8 cellular contexts compared by ENCODE assay signal in genomic region chr7:191105-192034, GRCh38. TPM values are rescaled to one million over a fixed set of nuclear protein-coding genes. Genes with fewer than 3 reads are reported as not detected.
DNase-seq lines count a peak whose midpoint lies in the region; ATAC-seq, FAIRE-seq and TF ChIP-seq lines count a peak whose summit lies in the region.

No MANE protein-coding gene starts in this region.

- H2AFZ ChIP-seq in H1 (ENCODE audit: low read length), result no peak overlapping the region

- H3K18ac ChIP-seq in H1 (ENCODE audit: extremely low read depth, low read length), result peak overlapping the region; percentile 95

- no peaks in the 10 kb centered on the region for H3K9me3 Mint-ChIP-seq in activated naive CD4-positive, alpha-beta T cell treated with anti-CD3 and anti-CD28 coated beads, Interleukin-2, amount 10 ng/mL, durations not matched to agents 7 days and 5 days
- H3K9me3 Mint-ChIP-seq in mesothelial cell of epicardium, result no peaks in the 10 kb centered on the region

- H2AK5ac ChIP-seq in H1 (ENCODE audit: low read depth, low read length), result 0 out of 2 replicates have a peak overlapping the region, but pooled peaks have one; percentile 65

- H3K14ac ChIP-seq in H1 (ENCODE audit: insufficient read length), result no peak overlapping the region

- peak overlapping the region; percentile 65 for H3K4me3 Mint-ChIP-seq in activated naive CD4-positive, alpha-beta T cell treated with anti-CD3 and anti-CD28 coated beads, Interleukin-2, amount 10 ng/mL, durations not matched to agents 7 days and 5 days
- peak overlapping the region; percentile 89 for H3K4me3 Mint-ChIP-seq in mesothelial cell of epicardium

- no peak overlapping the region for H3K4ac ChIP-seq in H1 (replicated peaks; ENCODE audit: insufficient read length, low read depth, low read length)

- TF ChIP-seq RAD21 in H1 (IDR thresholded peaks at IDR 0.05 in 1 of 2, conservative IDR thresholded peaks at IDR 0.05 in 1 of 2; ENCODE audit: low read depth in 2 of 2, low read length in 2 of 2), result no peak

- H3K27ac Mint-ChIP-seq in activated naive CD4-positive, alpha-beta T cell treated with anti-CD3 and anti-CD28 coated beads, Interleukin-2, amount 10 ng/mL, durations not matched to agents 7 days and 5 days, result no peak overlapping the region
- H3K27ac Mint-ChIP-seq in mesothelial cell of epicardium, result peak overlapping the region; percentile 93

- no peaks in the 10 kb centered on the region for H3K4me1 ChIP-seq in RWPE2 (ENCODE audit: insufficient read depth, poor library complexity, severe bottlenecking)
- peaks cover 0 to 45% (median 37%) of the 10 kb centered on the region in 4 experiments; a peak in 6 of 7 replicates for H3K4me1 ChIP-seq in H1 (replicated peaks in 1 of 4; ENCODE audit: control insufficient read depth in 3 of 4, insufficient read depth in 4 of 4, low read length in 3 of 4)
- peaks cover 31% of the 10 kb centered on the region for H3K4me1 ChIP-seq in upper lobe of right lung

- H2BK20ac ChIP-seq in H1 (ENCODE audit: low read length), result peak overlapping the region; percentile 97; the same call in 1 of the 2 replicates

- ATAC-seq in RWPE2 (ENCODE audit: low read depth) (peak; percentile 33), upper lobe of right lung (peak; percentile 3)

- H2BK12ac ChIP-seq in H1 (ENCODE audit: low read depth, low read length), result peak overlapping the region; percentile 100; the same call in 1 of the 2 replicates

- no peak for TF ChIP-seq POLR2A in H1 (IDR thresholded peaks at IDR 0.05; ENCODE audit: control extremely low read depth in 1 of 2, low read depth in 2 of 2, low read length in 2 of 2)

- H4K20me1 ChIP-seq in H1 (replicated peaks in 1 of 2; ENCODE audit: control insufficient read depth in 1 of 2, insufficient read depth in 2 of 2, low read length in 2 of 2), result peaks cover 4 to 17% of the 10 kb centered on the region in 2 experiments

- H3K9ac ChIP-seq in H1 (replicated peaks in 1 of 4; ENCODE audit: extremely low read depth in 1 of 4, low read depth in 3 of 4, low read length in 3 of 4), result no peak overlapping the region

- H4K91ac ChIP-seq in H1 (replicated peaks; ENCODE audit: insufficient read length, low read length), result peak overlapping the region; percentile 98

- WGBS in H1 (ENCODE audit: extremely low coverage in 1 of 2, insufficient coverage in 1 of 2, insufficient read length in 1 of 2, insufficient replicate concordance in 2 of 2, low coverage in 1 of 2, low lambda C conversion rate in 2 of 2, missing lambda C conversion rate in 1 of 2), 2 experiments, result 66% methylated on average over 21 of the region's 40 CpGs; no CpG with 5 or more reads in 1 of the 2 experiments

- CTCF ChIA-PET in activated naive CD4-positive, alpha-beta T cell treated with anti-CD3 and anti-CD28 coated beads, Interleukin-2, amount 10 ng/mL, durations not matched to agents 7 days and 5 days (lab: Charles Lee), result no interaction called here
- CTCF ChIA-PET in H1 (lab: Charles Lee; ENCODE audit: partially characterized antibody), result interaction anchor here (0.7 to 1.3 kb wide), 3 partner anchors 12 to 23 kb away, joined by 3 read pairs; no protein-coding TSS in a partner anchor

- peaks cover 3% of the 10 kb centered on the region for H3K4me1 Mint-ChIP-seq in activated naive CD4-positive, alpha-beta T cell treated with anti-CD3 and anti-CD28 coated beads, Interleukin-2, amount 10 ng/mL, durations not matched to agents 7 days and 5 days
- H3K4me1 Mint-ChIP-seq in mesothelial cell of epicardium, result peaks cover 24% of the 10 kb centered on the region

- H4K5ac ChIP-seq in H1 (ENCODE audit: insufficient read length, low read depth, low read length), result no peak overlapping the region

- H3K27ac ChIP-seq in RWPE2 (ENCODE audit: poor library complexity, severe bottlenecking) (peak overlapping the region; percentile 57), H1 (ENCODE audit: low read depth, low read length) (no peak overlapping the region), upper lobe of right lung (peak overlapping the region; percentile 78)

- TF ChIP-seq CTCF in RWPE2 (IDR thresholded peaks at IDR 0.05; ENCODE audit: poor library complexity, severe bottlenecking), result no peak
- no peak for TF ChIP-seq CTCF in H1 (IDR thresholded peaks at IDR 0.05; ENCODE audit: control extremely low read depth in 1 of 3, insufficient read depth in 1 of 3, low read depth in 1 of 3, low read length in 3 of 3)
- no peak for TF ChIP-seq CTCF in mesothelial cell of epicardium (IDR thresholded peaks at IDR 0.05; ENCODE audit: unreplicated experiment)
- no peak for TF ChIP-seq CTCF in upper lobe of right lung (IDR thresholded peaks at IDR 0.05)

- no peak for TF ChIP-seq EP300 in H1 (IDR thresholded peaks at IDR 0.05; ENCODE audit: borderline replicate concordance in 1 of 2, low read depth in 2 of 2, low read length in 2 of 2)

- H3K36me3 Mint-ChIP-seq in activated naive CD4-positive, alpha-beta T cell treated with anti-CD3 and anti-CD28 coated beads, Interleukin-2, amount 10 ng/mL, durations not matched to agents 7 days and 5 days, result no peaks in the 10 kb centered on the region
- H3K36me3 Mint-ChIP-seq in mesothelial cell of epicardium, result peaks cover 3% of the 10 kb centered on the region

- H3K79me1 ChIP-seq in H1 (ENCODE audit: low read depth, low read length), result peaks cover 7% of the 10 kb centered on the region; the same call in 1 of the 2 replicates

- H3K23me2 ChIP-seq in H1 (ENCODE audit: low read depth, low read length), result peaks cover 17% of the 10 kb centered on the region

- H3K9me3 ChIP-seq in RWPE2 (ENCODE audit: severe bottlenecking) (no peaks in the 10 kb centered on the region), H1 (ENCODE audit: insufficient read depth in 2 of 2, low read depth in 1 of 2, low read length in 1 of 2) (no peaks in the 10 kb centered on the region), upper lobe of right lung (no peaks in the 10 kb centered on the region)

- FAIRE-seq in H1 (lab: Jason Lieb, UNC), result no peak

- peak overlapping the region; percentile 65 to 85 for H3K4me2 ChIP-seq in H1 (ENCODE audit: insufficient read depth in 1 of 2, low read depth in 2 of 2, low read length in 2 of 2)

- H3K36me3 ChIP-seq in RWPE2 (ENCODE audit: low read depth) (peaks cover 20% of the 10 kb centered on the region), H1 (ENCODE audit: control insufficient read depth in 2 of 4, insufficient read depth in 4 of 4, low read length in 3 of 4) (peaks cover 0 to 9% (median 6%) of the 10 kb centered on the region in 4 experiments; a peak in 6 of 8 replicates), upper lobe of right lung (peaks cover 10% of the 10 kb centered on the region)

- peak overlapping the region; percentile 100; the same call in 1 of the 2 replicates for H2BK15ac ChIP-seq in H1 (ENCODE audit: low read length)

- peak; percentile 25 for DNase-seq in activated naive CD4-positive, alpha-beta T cell treated with anti-CD3 and anti-CD28 coated beads, Interleukin-2, amount 10 ng/mL, durations not matched to agents 7 days and 5 days
- no peak for DNase-seq in activated naive CD4-positive, alpha-beta T cell treated with Interleukin-2 at 50 U/mL for 16 hours
- DNase-seq in RWPE2 (ENCODE audit: low spot score) (no peak), H1 (ENCODE audit: low read depth in 1 of 2, low spot score in 2 of 2) (no peak), mesothelial cell of epicardium (ENCODE audit: low spot score in 2 of 2, unreplicated experiment in 2 of 2) (no peak), upper lobe of right lung (no peak), HPDE6-E6E7 (ENCODE audit: extremely low spot score) (no peak), cerebellar nuclear complex (lab: John Stamatoyannopoulos, UW) (no peak)

- H3K27me3 ChIP-seq in RWPE2 (ENCODE audit: insufficient read depth, poor library complexity, severe bottlenecking), result no peaks in the 10 kb centered on the region
- peaks cover 0 to 9% (median 3%) of the 10 kb centered on the region in 4 experiments; a peak in 4 of 7 replicates for H3K27me3 ChIP-seq in H1 (replicated peaks in 1 of 4; ENCODE audit: control insufficient read depth in 3 of 4, extremely low read depth in 1 of 4, insufficient read depth in 3 of 4, low read length in 3 of 4)
- no peaks in the 10 kb centered on the region for H3K27me3 ChIP-seq in upper lobe of right lung

- H3K4me3 ChIP-seq in RWPE2 (ENCODE audit: severe bottlenecking) (peak overlapping the region; percentile 67), H1 (ENCODE audit: extremely low read depth in 1 of 4, insufficient read depth in 2 of 4, low read depth in 3 of 4, low read length in 4 of 4) (peak overlapping the region; percentile 11 to 71 (median 50); a peak in 5 of 8 replicates), upper lobe of right lung (peak overlapping the region; percentile 73)

- intact Hi-C loops in upper lobe of right lung (cut with DNase I), result no loop called here

- H3K23ac ChIP-seq in H1 (ENCODE audit: insufficient read length), result no peak overlapping the region

- peak overlapping the region; percentile 42 for H3K56ac ChIP-seq in H1 (replicated peaks; ENCODE audit: insufficient read length, low read depth, low read length)

- no peak overlapping the region for H2BK120ac ChIP-seq in H1 (replicated peaks; ENCODE audit: low read depth, low read length)

- peaks cover 0 to 22% of the 10 kb centered on the region in 2 experiments; a peak in 1 of 4 replicates for H3K79me2 ChIP-seq in H1 (ENCODE audit: control insufficient read depth in 1 of 2, insufficient read depth in 2 of 2, low read length in 2 of 2)

- H4K8ac ChIP-seq in H1 (ENCODE audit: extremely low read depth, insufficient read depth, low read length), result no peak overlapping the region; the same call in 1 of the 2 replicates

- peaks cover 57% of the 10 kb centered on the region for H3K27me3 Mint-ChIP-seq in activated naive CD4-positive, alpha-beta T cell treated with anti-CD3 and anti-CD28 coated beads, Interleukin-2, amount 10 ng/mL, durations not matched to agents 7 days and 5 days
- peaks cover 70% of the 10 kb centered on the region for H3K27me3 Mint-ChIP-seq in mesothelial cell of epicardium (ENCODE audit: low read depth)

- POLR2A ChIA-PET in H1 (lab: Charles Lee; ENCODE audit: partially characterized antibody), result interaction anchor here (0.6 to 1.5 kb wide), 5 partner anchors 9 to 757 kb away, joined by 3 read pairs; no protein-coding TSS in a partner anchor

- peak overlapping the region; percentile 87; the same call in 1 of the 2 replicates for H2BK5ac ChIP-seq in H1 (ENCODE audit: low read depth, low read length)

TF ChIP-seq in H1, 55 proteins besides CTCF, POLR2A, EP300 and RAD21 (continues in another document):
- TF ChIP-seq JUND (IDR thresholded peaks at IDR 0.05; ENCODE audit: low read length), result no peak
- TF ChIP-seq SIRT6 (IDR thresholded peaks at IDR 0.05; ENCODE audit: low read length), result no peak

RNA-seq across cellular contexts. Expression of gene FAM20C, which starts 1.0 kb away (rescaled TPM):
- 34.7 and 34.8 TPM in 2 replicates for total RNA-seq in H1 (2021; fragmentation: NEBNext Ultra II Directional; extraction: Animal tissue kit (Norgen Biotek cat#: 25700))
- 9.5 and 13.9 TPM in 2 replicates for polyA plus RNA-seq in H1 (2011; rRNA removed)
- 10.7 TPM for polyA plus RNA-seq in H1 (2011; cell fraction: cytosol; rRNA removed)
- 21.4 TPM for polyA plus RNA-seq in H1 (2011; cell fraction: nucleus; rRNA removed)
- polyA plus RNA-seq in H1 (2012, experiment 1 of 2), result 18.4 to 23.9 TPM (median 19.5 TPM) in 4 replicates
- 17.9 TPM for polyA plus RNA-seq in H1 (2012, experiment 2 of 2)
- 21.3 TPM for polyA plus RNA-seq in H1 (2013, experiment 1 of 2)
- 21.1 TPM for polyA plus RNA-seq in H1 (2013, experiment 2 of 2)
- polyA minus RNA-seq in H1 (2011; rRNA and poly(A)+ RNA removed), result 8.9 and 10.4 TPM in 2 replicates
- 17.1 TPM for polyA minus RNA-seq in H1 (2011; cell fraction: cytosol; rRNA and poly(A)+ RNA removed)
- polyA minus RNA-seq in H1 (2011; cell fraction: nucleus; rRNA and poly(A)+ RNA removed), result 21.8 TPM
- total RNA-seq in mesothelial cell of epicardium, result 16.7 to 18.3 TPM (median 17.8 TPM) in 3 replicates
- total RNA-seq in upper lobe of right lung, result 58.8 TPM
